In genomic region chr4:107719927-107720722, GRCh38 we compare ENCODE assay signal across 8 cellular contexts. TPM values are rescaled to one million over a fixed set of nuclear protein-coding genes. Genes with fewer than 3 reads are reported as not detected.
DNase-seq lines count a peak whose midpoint lies in the region; ATAC-seq and TF ChIP-seq lines count a peak whose summit lies in the region.

Gene PAPSS1, minus strand, starts transcription at chr4:107720234. Its CDS starts 55 bp downstream, at chr4:107720179.

- H3K27ac ChIP-seq in CD4-positive, CD25-positive, alpha-beta regulatory T cell (ENCODE audit: insufficient read depth, low read length, poor library complexity, severe bottlenecking): peak within 1 kb of the TSS; percentile 84
- peak within 1 kb of the TSS; percentile 90 to 93 for H3K27ac ChIP-seq in left lung

- peaks cover 4% of the 10 kb centered on the region for H3K36me3 Mint-ChIP-seq in CD4-positive, CD25-positive, alpha-beta regulatory T cell
- peaks cover 26% of the 10 kb centered on the region for H3K36me3 Mint-ChIP-seq in dendritic cell treated with granulocyte-macrophage colony-stimulating factor and Interleukin-4, amounts not matched to agents 40 ng/mL and 50 ng/mL, for 4 days (ENCODE audit: low read depth)

- H3K4me1 ChIP-seq in CD4-positive, CD25-positive, alpha-beta regulatory T cell (ENCODE audit: control insufficient read depth, insufficient read depth, low read length, poor library complexity, severe bottlenecking): peaks cover 37% of the 10 kb centered on the region
- H3K4me1 ChIP-seq in left lung: peaks cover 0 to 30% of the 10 kb centered on the region in 2 donors

- no peaks in the 10 kb centered on the region for H3K27me3 ChIP-seq in CD4-positive, CD25-positive, alpha-beta regulatory T cell (ENCODE audit: control insufficient read depth, insufficient read depth, low read length)
- H3K27me3 ChIP-seq in left lung: no peaks in the 10 kb centered on the region

- peaks cover 4% of the 10 kb centered on the region for H3K27me3 Mint-ChIP-seq in CD4-positive, CD25-positive, alpha-beta regulatory T cell
- H3K27me3 Mint-ChIP-seq in dendritic cell treated with granulocyte-macrophage colony-stimulating factor and Interleukin-4, amounts not matched to agents 40 ng/mL and 50 ng/mL, for 4 days: peaks cover 8% of the 10 kb centered on the region

- intact Hi-C loops in dendritic cell treated with granulocyte-macrophage colony-stimulating factor and Interleukin-4, amounts not matched to agents 40 ng/mL and 50 ng/mL, for 4 days (cut with micrococcal nuclease): loop anchor here (1.0 to 5.0 kb wide), 3 partner anchors 26 to 269 kb away; partner anchors contain the start of gene HADH
- intact Hi-C loops in left lung (cut with DNase I): no loop called here

- peak; percentile 91 to 92 for ATAC-seq in CD4-positive, CD25-positive, alpha-beta regulatory T cell (ENCODE audit: low read depth in 2 of 2)
- peak; percentile 74 for ATAC-seq in GM19438 (IDR thresholded peaks at IDR 0.05; ENCODE audit: low read depth, unreplicated experiment)
- ATAC-seq in HG03571 (IDR thresholded peaks at IDR 0.05; ENCODE audit: unreplicated experiment): peak; percentile 86
- ATAC-seq in left lung: peak; percentile 96

- H3K4me1 Mint-ChIP-seq in CD4-positive, CD25-positive, alpha-beta regulatory T cell: peaks cover 15 to 49% (median 43%) of the 10 kb centered on the region in 4 donors
- H3K4me1 Mint-ChIP-seq in dendritic cell treated with granulocyte-macrophage colony-stimulating factor and Interleukin-4, amounts not matched to agents 40 ng/mL and 50 ng/mL, for 4 days (ENCODE audit: low read depth): peaks cover 32% of the 10 kb centered on the region

- no peaks in the 10 kb centered on the region for H3K9me3 Mint-ChIP-seq in CD4-positive, CD25-positive, alpha-beta regulatory T cell
- H3K9me3 Mint-ChIP-seq in dendritic cell treated with granulocyte-macrophage colony-stimulating factor and Interleukin-4, amounts not matched to agents 40 ng/mL and 50 ng/mL, for 4 days: no peaks in the 10 kb centered on the region

- TF ChIP-seq CTCF in left lung (IDR thresholded peaks at IDR 0.05): no peak

- no peaks in the 10 kb centered on the region for H3K36me3 ChIP-seq in CD4-positive, CD25-positive, alpha-beta regulatory T cell (ENCODE audit: control insufficient read depth, insufficient read depth, low read length)
- no peaks in the 10 kb centered on the region for H3K36me3 ChIP-seq in left lung

- peak within 1 kb of the TSS; percentile 95 to 99 (median 96) for H3K4me3 Mint-ChIP-seq in CD4-positive, CD25-positive, alpha-beta regulatory T cell
- peak within 1 kb of the TSS; percentile 89 for H3K4me3 Mint-ChIP-seq in dendritic cell treated with granulocyte-macrophage colony-stimulating factor and Interleukin-4, amounts not matched to agents 40 ng/mL and 50 ng/mL, for 4 days

- no peaks in the 10 kb centered on the region for H3K9me3 ChIP-seq in CD4-positive, CD25-positive, alpha-beta regulatory T cell (ENCODE audit: control insufficient read depth in 2 of 2, low read length in 2 of 2)
- H3K9me3 ChIP-seq in left lung: no peaks in the 10 kb centered on the region

- DNase-seq in CD4-positive, CD25-positive, alpha-beta regulatory T cell: peak; percentile 91 to 97 (median 93)
- DNase-seq in NCI-H774 (lab: John Stamatoyannopoulos, UW) (peak; percentile 86), left lung (peak; percentile 99)
- DNase-seq in activated CD4-positive, alpha-beta T cell treated with anti-CD3 and anti-CD28 coated beads, Interleukin-2, amount 50 U/mL, for 4 hours: peak; percentile 93
- peak; percentile 92 for DNase-seq in stimulated activated CD4-positive, alpha-beta T cell treated with anti-CD3 and anti-CD28 coated beads, Interleukin-2, amount 100 ng/mL, for 4 hours (ENCODE audit: low read depth)

- peak within 1 kb of the TSS; percentile 96 to 99 (median 97) for H3K27ac Mint-ChIP-seq in CD4-positive, CD25-positive, alpha-beta regulatory T cell
- peak within 1 kb of the TSS; percentile 85 for H3K27ac Mint-ChIP-seq in dendritic cell treated with granulocyte-macrophage colony-stimulating factor and Interleukin-4, amounts not matched to agents 40 ng/mL and 50 ng/mL, for 4 days

- peak within 1 kb of the TSS; percentile 90 for H3K4me3 ChIP-seq in CD4-positive, CD25-positive, alpha-beta regulatory T cell (ENCODE audit: low read depth, low read length)
- peak within 1 kb of the TSS; percentile 94 to 96 for H3K4me3 ChIP-seq in left lung

RNA-seq across cellular contexts. Expression of gene PAPSS1, which starts in this region (rescaled TPM):
- total RNA-seq in CD4-positive, CD25-positive, alpha-beta regulatory T cell: 18.4 TPM
- polyA plus RNA-seq in CD4-positive, CD25-positive, alpha-beta regulatory T cell: 10 to 100 TPM; 32.5 to 53.6 (median 43.0) TPM
- 10 to 100 TPM; 57.5 to 60.8 TPM for total RNA-seq in left lung

Comparison
In these comparisons a context has a peak if more than half of its experiments do, and no peak if none do; other contexts are left out.
1. Peak in every context shown above with its lines: DNase-seq, ATAC-seq, H3K4me3 ChIP-seq and H3K27ac ChIP-seq.